Comparison of ENCODE assay signal across 8 cellular contexts in the genomic region with DNA sequence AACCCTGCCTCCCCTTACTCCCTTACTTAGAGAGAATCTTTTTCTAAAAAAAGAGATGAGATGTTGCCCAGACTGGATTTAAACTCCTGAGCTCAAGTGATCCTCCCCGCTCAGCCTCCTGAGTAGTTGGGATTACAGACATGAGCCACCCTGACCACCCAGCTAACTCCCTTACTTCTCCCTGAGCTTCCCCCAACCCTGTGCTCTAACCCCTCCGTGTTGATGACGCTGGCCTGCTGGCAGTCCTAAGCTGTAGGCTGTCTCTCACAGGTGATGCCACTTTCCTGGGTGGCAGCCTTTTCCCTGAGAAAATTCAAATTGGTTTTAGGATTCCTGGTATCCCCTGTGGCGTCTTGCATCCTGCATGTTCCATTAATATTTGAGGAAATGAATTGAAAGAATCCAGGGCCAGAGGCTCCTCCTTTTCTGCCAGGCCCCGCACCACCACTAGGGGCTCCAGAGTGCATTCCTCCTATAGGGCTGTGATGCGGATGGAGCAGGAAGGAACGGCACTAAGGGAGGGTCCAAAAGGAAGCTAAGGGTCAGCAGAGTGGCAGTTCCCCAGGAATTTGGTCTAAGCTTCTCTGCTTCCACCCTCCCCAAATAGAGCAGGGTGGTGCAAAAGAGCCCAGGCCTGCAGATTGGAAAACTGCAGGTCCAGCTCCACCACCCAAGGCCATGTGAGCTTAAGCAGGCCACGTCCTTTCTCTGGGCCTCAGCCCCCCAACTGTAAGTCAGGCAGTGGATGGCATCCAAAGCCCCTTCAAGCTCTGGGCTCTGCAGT.
DNase-seq lines count a peak whose midpoint lies in the region; ATAC-seq and TF ChIP-seq lines count a peak whose summit lies in the region.

No MANE protein-coding gene starts in this region.

- peak overlapping the region; percentile 82 for H3K27ac Mint-ChIP-seq in activated naive CD8-positive, alpha-beta T cell treated with anti-CD3 and anti-CD28 coated beads, Interleukin-2, amount 10 ng/mL, durations not matched to agents 7 days and 5 days

- DNase-seq in EH (ENCODE audit: low read depth) (peak; percentile 64), SW480 (ENCODE audit: low spot score) (peak; percentile 28), cardiac septum (ENCODE audit: low spot score) (peak; percentile 86), putamen (ENCODE audit: low spot score) (peak; percentile 43), middle frontal gyrus (ENCODE audit: extremely low spot score, low spot score) (no peak), NCI-H128 (lab: John Stamatoyannopoulos, UW; ENCODE audit: unreplicated experiment) (no peak)
- DNase-seq in activated naive CD8-positive, alpha-beta T cell treated with anti-CD3 and anti-CD28 coated beads, Interleukin-2, amount 10 ng/mL, durations not matched to agents 7 days and 5 days, result peak; percentile 73

- H3K9me3 Mint-ChIP-seq in activated naive CD8-positive, alpha-beta T cell treated with anti-CD3 and anti-CD28 coated beads, Interleukin-2, amount 10 ng/mL, durations not matched to agents 7 days and 5 days, result no peaks in the 10 kb centered on the region

- no peak for TF ChIP-seq EP300 in Ishikawa (IDR thresholded peaks at IDR 0.05; ENCODE audit: borderline replicate concordance)

- H3K27me3 Mint-ChIP-seq in activated naive CD8-positive, alpha-beta T cell treated with anti-CD3 and anti-CD28 coated beads, Interleukin-2, amount 10 ng/mL, durations not matched to agents 7 days and 5 days, result no peaks in the 10 kb centered on the region

- ATAC-seq in activated naive CD8-positive, alpha-beta T cell treated with anti-CD3 and anti-CD28 coated beads, Interleukin-2, amount 10 ng/mL, durations not matched to agents 7 days and 5 days (ENCODE audit: low read depth), result peak; percentile 88

- H3K36me3 Mint-ChIP-seq in activated naive CD8-positive, alpha-beta T cell treated with anti-CD3 and anti-CD28 coated beads, Interleukin-2, amount 10 ng/mL, durations not matched to agents 7 days and 5 days, result no peaks in the 10 kb centered on the region

- TF ChIP-seq RAD21 in Ishikawa (IDR thresholded peaks at IDR 0.05; ENCODE audit: low read depth), result peak; percentile 70

- peaks cover 16% of the 10 kb centered on the region for H3K4me1 Mint-ChIP-seq in activated naive CD8-positive, alpha-beta T cell treated with anti-CD3 and anti-CD28 coated beads, Interleukin-2, amount 10 ng/mL, durations not matched to agents 7 days and 5 days

- intact Hi-C loops in cardiac septum (cut with DNase I), result loop anchor here (5.0 kb wide), 1 partner anchor 102 kb away; a partner anchor contains a TSS

- POLR2A ChIA-PET in activated naive CD8-positive, alpha-beta T cell treated with anti-CD3 and anti-CD28 coated beads, Interleukin-2, amount 10 ng/mL, durations not matched to agents 7 days and 5 days (lab: Charles Lee), result interaction anchor here (0.6 to 1.7 kb wide), 3 partner anchors 26 to 112 kb away, joined by 3 to 8 read pairs (median 3); a partner anchor contains a TSS

- H3K4me3 Mint-ChIP-seq in activated naive CD8-positive, alpha-beta T cell treated with anti-CD3 and anti-CD28 coated beads, Interleukin-2, amount 10 ng/mL, durations not matched to agents 7 days and 5 days, result no peak overlapping the region

TF ChIP-seq in Ishikawa, 13 proteins besides CTCF, POLR2A, EP300 and RAD21:
- TF ChIP-seq CEBPB (IDR thresholded peaks at IDR 0.05), result no peak
- TF ChIP-seq TEAD4 (IDR thresholded peaks at IDR 0.05), result peak; percentile 55; the same call in 1 of the 2 replicates

Comparison
In these comparisons a context has a peak if more than half of its experiments do, and no peak if none do; other contexts are left out.
1. DNase-seq: peak in EH (single experiment), SW480 (single experiment), activated naive CD8-positive, alpha-beta T cell treated with anti-CD3 and anti-CD28 coated beads, Interleukin-2, amount 10 ng/mL, durations not matched to agents 7 days and 5 days (single experiment), cardiac septum (single experiment) and putamen (single experiment); none in middle frontal gyrus (single experiment) and NCI-H128 (single experiment).